ENCODE assay signal across 21 cellular contexts in the genomic region with DNA sequence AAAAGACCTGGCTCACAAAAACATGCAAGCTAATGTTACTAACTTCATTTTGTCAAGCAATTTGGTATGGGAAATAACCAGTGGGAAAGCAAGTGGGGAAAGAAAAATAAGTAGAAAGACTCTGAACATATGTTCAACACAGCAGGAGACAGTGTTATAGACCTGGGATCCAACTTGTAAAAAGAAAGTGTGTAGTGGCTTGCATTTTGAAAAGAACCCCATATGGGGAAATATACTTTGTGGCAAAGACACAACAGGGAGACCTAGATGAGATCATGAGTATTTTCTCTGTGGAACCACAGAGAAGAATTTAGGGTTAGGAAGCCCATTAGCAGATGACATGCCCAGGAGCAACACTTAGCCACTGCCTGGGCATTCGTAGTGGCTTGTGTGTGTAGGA.
"Had no signal": no experiment of that assay in that cellular context is flagged by ENCODE, and none has a peak within 500 bp of the region (broad histone marks: within the 10 kb centered on the region; RNA-seq: fewer than 3 reads in every experiment).

No MANE protein-coding gene starts in this region.

- H3K4me1 ChIP-seq: pancreas, right lobe of liver, spleen, transverse colon had no signal

- ATAC-seq: pancreas; right lobe of liver; stimulated activated memory B cell treated with anti-CD40 and anti-IgM and Interleukin-4, amounts not matched to agents 10 μg/mL and 1 μg/mL and 100 μg/mL, for 72 hours had no signal

- H3K27ac ChIP-seq: coronary artery, hepatocyte, pancreas, right lobe of liver, spleen, thoracic aorta, transverse colon had no signal

- H3K79me2 ChIP-seq: hepatocyte had no signal

- H3K4me2 ChIP-seq: hepatocyte had no signal

- H2AFZ ChIP-seq: hepatocyte had no signal

- H3K4me3 ChIP-seq: coronary artery, hepatocyte, pancreas, right lobe of liver, spleen, thoracic aorta, transverse colon had no signal

- H3K27me3 ChIP-seq: hepatocyte, pancreas, right lobe of liver, spleen, transverse colon had no signal

- H3K9me3 ChIP-seq: pancreas, right lobe of liver, thoracic aorta, transverse colon had no signal

- H3K36me3 ChIP-seq: pancreas, right lobe of liver, spleen, thoracic aorta, transverse colon had no signal

- DNase-seq: effector CD4-positive, alpha-beta T cell; endodermal cell; erythroblast; foreskin melanocyte; head of caudate nucleus; kidney glomerular epithelial cell; mesendoderm; naive B cell; occipital lobe; pancreas; right lobe of liver; spleen; stimulated activated CD4-positive, alpha-beta T cell treated with anti-CD3 and anti-CD28 coated beads, Interleukin-15, amount 100 ng/mL, for 24 hours; stimulated activated CD4-positive, alpha-beta T cell treated with anti-CD3 and anti-CD28 coated beads, Interleukin-1b, Interleukin-23, amount 100 ng/mL, for 48 hours; stimulated activated CD4-positive, alpha-beta T cell treated with anti-CD3 and anti-CD28 coated beads, Interleukin-4, amount 100 ng/mL, for 24 hours; transverse colon had no signal

- FAIRE-seq: endothelial cell of umbilical vein, pancreas had no signal
